ENCODE assay signal across 21 cellular contexts in genomic region chr4:112173593-112174559, GRCh38. TPM values are rescaled to one million over a fixed set of nuclear protein-coding genes. Genes with fewer than 3 reads are reported as not detected.
DNase-seq lines count a peak whose midpoint lies in the region; ATAC-seq and TF ChIP-seq lines count a peak whose summit lies in the region.
"Had no signal": no experiment of that assay in that cellular context is flagged by ENCODE, and none has a peak within 500 bp of the region (broad histone marks: within the 10 kb centered on the region; RNA-seq: fewer than 3 reads in every experiment).

No MANE protein-coding gene starts in this region.

- H3K14ac ChIP-seq in IMR-90 (replicated peaks; ENCODE audit: low read depth, low read length) (no peak overlapping the region), neuronal stem cell (ENCODE audit: low read length) (no peak overlapping the region)

- no peak overlapping the region for H4K5ac ChIP-seq in IMR-90 (ENCODE audit: low read depth, low read length)

- no peak overlapping the region for H4K91ac ChIP-seq in IMR-90 (ENCODE audit: insufficient read depth, low read depth, low read length)
- H4K91ac ChIP-seq in neuronal stem cell (ENCODE audit: low read depth, low read length, poor library complexity), result no peak overlapping the region

- H3K27ac ChIP-seq in IMR-90 (ENCODE audit: insufficient read depth, low read length) (no peak overlapping the region), neuronal stem cell (replicated peaks; ENCODE audit: low read length) (no peak overlapping the region), A673 (ENCODE audit: low read depth, low read length, poor library complexity, severe bottlenecking) (no peak overlapping the region)
- H3K27ac ChIP-seq: uterus had no signal

- TF ChIP-seq CTCF in IMR-90 (conservative IDR thresholded peaks at IDR 0.05; ENCODE audit: low read depth, low read length) (no peak), epithelial cell of esophagus (IDR thresholded peaks at IDR 0.05; ENCODE audit: insufficient read depth, low read depth, low read length, missing control alignments) (no peak), A673 (conservative IDR thresholded peaks at IDR 0.05; ENCODE audit: low read depth, low read length) (no peak)

- no peak overlapping the region for H3K27ac Mint-ChIP-seq in stimulated activated effector memory CD8-positive, alpha-beta T cell treated with anti-CD3 and anti-CD28 coated beads, Interleukin-12 subunit alpha, Interleukin-12 subunit beta, amount 100 ng/mL, for 72 hours
- H3K27ac Mint-ChIP-seq: activated naive CD4-positive, alpha-beta T cell treated with anti-CD3 and anti-CD28 coated beads, Interleukin-2, amount 50 U/mL, for 72 hours; B cell; endodermal cell; immature natural killer cell; mesothelial cell of epicardium had no signal

- H2BK120ac ChIP-seq in IMR-90 (ENCODE audit: low read depth, low read length) (no peak overlapping the region), neuronal stem cell (ENCODE audit: low read depth, low read length) (no peak overlapping the region)

- H2BK5ac ChIP-seq in IMR-90 (ENCODE audit: low read depth, low read length, poor library complexity, severe bottlenecking) (no peak overlapping the region), neuronal stem cell (ENCODE audit: low read length) (peak overlapping the region; percentile 83)

- H2AFZ ChIP-seq in IMR-90 (replicated peaks; ENCODE audit: low read length, poor library complexity), result peak overlapping the region; percentile 25
- H2AFZ ChIP-seq in neuronal stem cell (ENCODE audit: low read length), result no peak overlapping the region

- H2BK20ac ChIP-seq in IMR-90 (ENCODE audit: low read depth, low read length), result no peak overlapping the region

- H2AK5ac ChIP-seq in IMR-90 (ENCODE audit: low read depth, low read length) (no peak overlapping the region), neuronal stem cell (ENCODE audit: low read depth, low read length) (no peak overlapping the region)

- H3K79me1 ChIP-seq in IMR-90 (ENCODE audit: low read depth in 1 of 2, low read length in 2 of 2) (no peaks in the 10 kb centered on the region), neuronal stem cell (ENCODE audit: low read depth, low read length) (no peaks in the 10 kb centered on the region)

- DNase-seq in EL (peak; percentile 16), IMR-90 (no peak), epithelial cell of esophagus (ENCODE audit: low read depth) (peak; percentile 84), neuronal stem cell (ENCODE audit: low spot score) (no peak), A673 (ENCODE audit: low spot score) (no peak)
- DNase-seq in stimulated activated CD4-positive, alpha-beta T cell treated with anti-CD3 and anti-CD28 coated beads, Interleukin-2, amount 100 ng/mL, for 48 hours, result no peak
- DNase-seq in stimulated activated effector memory CD8-positive, alpha-beta T cell treated with anti-CD3 and anti-CD28 coated beads, Interleukin-12 subunit alpha, Interleukin-12 subunit beta, amount 100 ng/mL, for 72 hours (ENCODE audit: low spot score in 2 of 2), result no peak
- DNase-seq in stimulated activated naive CD4-positive, alpha-beta T cell (lab: John Stamatoyannopoulos, UW), result no peak
- DNase-seq: activated CD4-positive, CD25-positive, alpha-beta regulatory T cell treated with anti-CD3 and anti-CD28 coated beads, Interleukin-2, amount 50 U/mL, for 72 hours; activated CD8-positive, alpha-beta memory T cell treated with anti-CD3 and anti-CD28 coated beads, Interleukin-2, amount 50 U/mL, for 4 hours; endodermal cell; immature natural killer cell; NCI-H1930; NCI-H526 treated with DMSO at 0.1 percent for 48 hours; nucleus accumbens; stimulated activated naive CD8-positive, alpha-beta T cell treated with anti-CD3 and anti-CD28 coated beads, Interleukin-15, Interleukin-2, amounts not matched to agents 100 U/mL and 50 U/mL, for 24 hours; T-helper 2 cell; uterus had no signal

- H3K4me3 Mint-ChIP-seq in stimulated activated effector memory CD8-positive, alpha-beta T cell treated with anti-CD3 and anti-CD28 coated beads, Interleukin-12 subunit alpha, Interleukin-12 subunit beta, amount 100 ng/mL, for 72 hours, result no peak overlapping the region
- H3K4me3 Mint-ChIP-seq: B cell, endodermal cell, immature natural killer cell, mesothelial cell of epicardium had no signal

- H3K9me1 ChIP-seq in IMR-90 (ENCODE audit: insufficient read depth, low read length), result no peaks in the 10 kb centered on the region

- TF ChIP-seq RAD21 in IMR-90 (IDR thresholded peaks at IDR 0.05; ENCODE audit: low read length), result no peak

- H3K4ac ChIP-seq in IMR-90 (ENCODE audit: low read depth, low read length) (no peak overlapping the region), neuronal stem cell (ENCODE audit: low read length) (no peak overlapping the region)

- H3K4me3 ChIP-seq in IMR-90 (ENCODE audit: insufficient read depth, low read depth, low read length) (no peak overlapping the region), epithelial cell of esophagus (ENCODE audit: low read length) (no peak overlapping the region), neuronal stem cell (ENCODE audit: low read length in 2 of 2) (no peak overlapping the region), A673 (ENCODE audit: low read depth, low read length, poor library complexity, severe bottlenecking) (no peak overlapping the region)
- H3K4me3 ChIP-seq: uterus had no signal

- BruUV-seq in IMR-90 (replicated peaks; lab: Mats Ljungman, UMichigan) (no TSS peak), A673 (replicated peaks; lab: Mats Ljungman, UMichigan) (no TSS peak)

- CTCF ChIA-PET in IMR-90 (lab: Yijun Ruan, JAX), result no interaction called here
- CTCF ChIA-PET in A673 (lab: Charles Lee), result no interaction called here

- intact Hi-C loops in IMR-90 (cut with micrococcal nuclease), result no loop called here
- intact Hi-C loops in A673 (cut with micrococcal nuclease; ENCODE audit: unreplicated experiment), result no loop called here

- 100% methylated on average over 2 of the region's 8 CpGs; no CpG with 5 or more reads in 1 of the 2 experiments for WGBS in IMR-90 (ENCODE audit: extremely low coverage in 2 of 2, insufficient read length in 1 of 2), 2 experiments
- WGBS in neuronal stem cell (ENCODE audit: extremely low coverage in 2 of 2, insufficient read length in 2 of 2, insufficient replicate concordance in 1 of 2), 2 donors, result no CpG with 5 or more reads among the region's 8 CpGs

- H3K18ac ChIP-seq in IMR-90 (ENCODE audit: low read depth, low read length), result no peak overlapping the region
- no peak overlapping the region for H3K18ac ChIP-seq in neuronal stem cell (ENCODE audit: low read length)

- H2BK15ac ChIP-seq in IMR-90 (ENCODE audit: low read depth, low read length), result no peak overlapping the region
- H2BK15ac ChIP-seq in neuronal stem cell (ENCODE audit: low read length), result no peak overlapping the region

- no peak overlapping the region for H3K9ac ChIP-seq in IMR-90 (ENCODE audit: low read depth, low read length)
- H3K9ac ChIP-seq in neuronal stem cell (ENCODE audit: low read depth, low read length, poor library complexity), result no peak overlapping the region

- H3K56ac ChIP-seq in IMR-90 (ENCODE audit: extremely low read depth, insufficient read depth, low read length), result no peak overlapping the region

- no peaks in the 10 kb centered on the region for H3K36me3 ChIP-seq in IMR-90 (ENCODE audit: control insufficient read depth, insufficient read depth, low read length)
- H3K36me3 ChIP-seq in neuronal stem cell (replicated peaks in 1 of 2; ENCODE audit: control insufficient read depth in 2 of 2, insufficient read depth in 2 of 2, low read length in 2 of 2), result no peaks in the 10 kb centered on the region
- H3K36me3 ChIP-seq in A673 (ENCODE audit: insufficient read depth, low read length, poor library complexity, severe bottlenecking), result no peaks in the 10 kb centered on the region
- H3K36me3 ChIP-seq: uterus had no signal

- H4K8ac ChIP-seq in IMR-90 (ENCODE audit: low read depth in 2 of 2, low read length in 2 of 2) (0 out of 4 replicates have a peak overlapping the region, but pooled peaks of 1 of the 2 experiments have one; percentile 5), neuronal stem cell (ENCODE audit: low read depth, low read length) (no peak overlapping the region)

- H3K23ac ChIP-seq in IMR-90 (ENCODE audit: low read depth, low read length) (no peak overlapping the region), neuronal stem cell (ENCODE audit: low read depth, low read length, poor library complexity) (no peak overlapping the region)

- dilution Hi-C loops in IMR-90 (cut with HindIII; ENCODE audit: low sequenced_read_pairs, unreplicated experiment), result no loop called here

- no peak overlapping the region for H3K4me2 ChIP-seq in IMR-90 (ENCODE audit: low read depth, low read length)
- H3K4me2 ChIP-seq in neuronal stem cell (ENCODE audit: insufficient read depth, low read length, poor library complexity, severe bottlenecking), result no peak overlapping the region

- H3K9me3 Mint-ChIP-seq in stimulated activated effector memory CD8-positive, alpha-beta T cell treated with anti-CD3 and anti-CD28 coated beads, Interleukin-12 subunit alpha, Interleukin-12 subunit beta, amount 100 ng/mL, for 72 hours, result no peaks in the 10 kb centered on the region
- H3K9me3 Mint-ChIP-seq: activated naive CD4-positive, alpha-beta T cell treated with anti-CD3 and anti-CD28 coated beads, Interleukin-2, amount 50 U/mL, for 72 hours; endodermal cell; immature natural killer cell; mesothelial cell of epicardium had no signal

- TF ChIP-seq POLR2A in IMR-90 (IDR thresholded peaks at IDR 0.05; ENCODE audit: low read depth, low read length), result no peak

- no peaks in the 10 kb centered on the region for H4K20me1 ChIP-seq in IMR-90 (ENCODE audit: insufficient read depth, low read length)

- peaks cover 16% of the 10 kb centered on the region for H3K36me3 Mint-ChIP-seq in stimulated activated effector memory CD8-positive, alpha-beta T cell treated with anti-CD3 and anti-CD28 coated beads, Interleukin-12 subunit alpha, Interleukin-12 subunit beta, amount 100 ng/mL, for 72 hours
- H3K36me3 Mint-ChIP-seq: immature natural killer cell, mesothelial cell of epicardium had no signal

- no peaks in the 10 kb centered on the region for H3K4me1 ChIP-seq in IMR-90 (ENCODE audit: control insufficient read depth, insufficient read depth, low read length)
- H3K4me1 ChIP-seq in neuronal stem cell (ENCODE audit: control insufficient read depth in 2 of 2, insufficient read depth in 1 of 2, low read depth in 1 of 2, low read length in 2 of 2), result no peaks in the 10 kb centered on the region
- peaks cover 5% of the 10 kb centered on the region for H3K4me1 ChIP-seq in A673 (ENCODE audit: insufficient read depth, low read length, poor library complexity, severe bottlenecking)
- H3K4me1 ChIP-seq: uterus had no signal

- no peak; the same call in 1 of the 2 replicates for ATAC-seq in IMR-90 (ENCODE audit: low read depth)
- no peak for ATAC-seq in stimulated activated effector memory CD8-positive, alpha-beta T cell treated with anti-CD3 and anti-CD28 coated beads, Interleukin-12 subunit alpha, Interleukin-12 subunit beta, amount 100 ng/mL, for 72 hours
- ATAC-seq: activated naive CD4-positive, alpha-beta T cell treated with anti-CD3 and anti-CD28 coated beads, Interleukin-2, amount 50 U/mL, for 72 hours; stimulated activated naive CD8-positive, alpha-beta T cell treated with anti-CD3 and anti-CD28 coated beads, Interleukin-15, Interleukin-2, amounts not matched to agents 100 U/mL and 50 U/mL, for 24 hours had no signal

- no peak overlapping the region for H2AK9ac ChIP-seq in IMR-90 (replicated peaks; ENCODE audit: low read depth, low read length, poor library complexity)

- H3K9me3 ChIP-seq in IMR-90 (ENCODE audit: control insufficient read depth, insufficient read depth, low read length) (no peaks in the 10 kb centered on the region), neuronal stem cell (replicated peaks in 1 of 2; ENCODE audit: control insufficient read depth in 2 of 2, insufficient read depth in 1 of 2, low read depth in 1 of 2, low read length in 2 of 2) (no peaks in the 10 kb centered on the region), A673 (ENCODE audit: low read depth, low read length, poor library complexity, severe bottlenecking) (no peaks in the 10 kb centered on the region)
- H3K9me3 ChIP-seq: uterus had no signal

- no peak overlapping the region for H2BK12ac ChIP-seq in neuronal stem cell (ENCODE audit: low read length)

- no peaks in the 10 kb centered on the region for H3K27me3 ChIP-seq in IMR-90 (ENCODE audit: control insufficient read depth, insufficient read depth, low read length)
- H3K27me3 ChIP-seq in neuronal stem cell (ENCODE audit: control insufficient read depth in 3 of 3, insufficient read depth in 3 of 3, low read depth in 1 of 3, low read length in 3 of 3), result no peaks in the 10 kb centered on the region
- H3K27me3 ChIP-seq in A673 (replicated peaks; ENCODE audit: insufficient read depth, low read depth, low read length, poor library complexity), result no peaks in the 10 kb centered on the region
- H3K27me3 ChIP-seq: uterus had no signal

- peaks cover 29% of the 10 kb centered on the region for H3K4me1 Mint-ChIP-seq in stimulated activated effector memory CD8-positive, alpha-beta T cell treated with anti-CD3 and anti-CD28 coated beads, Interleukin-12 subunit alpha, Interleukin-12 subunit beta, amount 100 ng/mL, for 72 hours
- H3K4me1 Mint-ChIP-seq: endodermal cell, mesothelial cell of epicardium had no signal

- in situ Hi-C loops in IMR-90 (cut with MboI; ENCODE audit: low sequenced_read_pairs), result no loop called here

- POLR2A ChIA-PET in IMR-90 (lab: Charles Lee; ENCODE audit: unreplicated experiment), result no interaction called here
- POLR2A ChIA-PET in A673 (lab: Charles Lee; ENCODE audit: low non-redundant PET), result no interaction called here

RNA-seq across cellular contexts. Expression of gene FAM241A, which starts 28.6 kb away (rescaled TPM):
- total RNA-seq in IMR-90 (2012; rRNA removed), result under 0.01 and 0.28 TPM in 2 replicates
- 0.19 and 0.24 TPM in 2 replicates for polyA plus RNA-seq in IMR-90 (2012; rRNA removed)
- polyA plus RNA-seq in IMR-90 (2012; cell fraction: cytosol; rRNA removed), result 0.12 and 0.45 TPM in 2 replicates
- 0.04 and 0.14 TPM in 2 replicates for polyA plus RNA-seq in IMR-90 (2012; cell fraction: nucleus; rRNA removed; ENCODE audit: low replicate concordance)
- polyA plus RNA-seq in neuronal stem cell (2013, experiment 1 of 2), result 0.07 TPM
- 0.04 TPM for polyA plus RNA-seq in neuronal stem cell (2013, experiment 2 of 2)
- total RNA-seq in A673 (2021), result 1.4 and 1.5 TPM in 2 replicates

RNA-seq across cellular contexts. Expression of gene AP1AR, which starts 57.7 kb away (rescaled TPM):
- 4.7 and 8.3 TPM in 2 replicates for total RNA-seq in IMR-90 (2012; rRNA removed)
- polyA plus RNA-seq in IMR-90 (2012; rRNA removed), result 3.3 and 4.0 TPM in 2 replicates
- polyA plus RNA-seq in IMR-90 (2012; cell fraction: cytosol; rRNA removed), result 3.6 and 3.8 TPM in 2 replicates
- polyA plus RNA-seq in IMR-90 (2012; cell fraction: nucleus; rRNA removed; ENCODE audit: low replicate concordance), result 3.3 and 5.4 TPM in 2 replicates
- polyA plus RNA-seq in neuronal stem cell (2013, experiment 1 of 2), result 12.4 TPM
- 12.1 TPM for polyA plus RNA-seq in neuronal stem cell (2013, experiment 2 of 2)
- 24.9 and 30.0 TPM in 2 replicates for total RNA-seq in A673 (2021)

Comparison
In these comparisons a context has a peak if more than half of its experiments do, and no peak if none do; other contexts are left out.
1. DNase-seq: peak in EL (single experiment) and epithelial cell of esophagus (single experiment); none in IMR-90 (single experiment), neuronal stem cell (single experiment), stimulated activated CD4-positive, alpha-beta T cell treated with anti-CD3 and anti-CD28 coated beads, Interleukin-2, amount 100 ng/mL, for 48 hours (0 of 2), stimulated activated effector memory CD8-positive, alpha-beta T cell treated with anti-CD3 and anti-CD28 coated beads, Interleukin-12 subunit alpha, Interleukin-12 subunit beta, amount 100 ng/mL, for 72 hours (0 of 2), stimulated activated naive CD4-positive, alpha-beta T cell (0 of 6) and A673 (single experiment).